ENCODE assay signal across 8 cellular contexts in genomic region chr6:89079611-89080213, GRCh38. TPM values are rescaled to one million over a fixed set of nuclear protein-coding genes. Genes with fewer than 3 reads are reported as not detected.
DNase-seq lines count a peak whose midpoint lies in the region; ATAC-seq lines count a peak whose summit lies in the region.

No MANE protein-coding gene starts in this region.

- ATAC-seq in activated CD8-positive, alpha-beta T cell treated with anti-CD3 and anti-CD28 coated beads, Interleukin-2, amount 10 ng/mL, durations not matched to agents 7 days and 5 days = peak; percentile 33
- ATAC-seq in memory B cell (ENCODE audit: low read depth) = no peak
- no peak for ATAC-seq in GM21367 (IDR thresholded peaks at IDR 0.05; ENCODE audit: unreplicated experiment)

- peak overlapping the region; percentile 93 for H3K4me3 Mint-ChIP-seq in activated CD8-positive, alpha-beta T cell treated with anti-CD3 and anti-CD28 coated beads, Interleukin-2, amount 10 ng/mL, durations not matched to agents 7 days and 5 days
- peak overlapping the region; percentile 92 for H3K4me3 Mint-ChIP-seq in memory B cell

- H3K4me1 Mint-ChIP-seq in activated CD8-positive, alpha-beta T cell treated with anti-CD3 and anti-CD28 coated beads, Interleukin-2, amount 10 ng/mL, durations not matched to agents 7 days and 5 days (ENCODE audit: low read depth) = peaks cover 20% of the 10 kb centered on the region
- peaks cover 14% of the 10 kb centered on the region for H3K4me1 Mint-ChIP-seq in memory B cell

- no peaks in the 10 kb centered on the region for H3K27me3 Mint-ChIP-seq in activated CD8-positive, alpha-beta T cell treated with anti-CD3 and anti-CD28 coated beads, Interleukin-2, amount 10 ng/mL, durations not matched to agents 7 days and 5 days (ENCODE audit: low read depth)
- H3K27me3 Mint-ChIP-seq in memory B cell = peaks cover 1% of the 10 kb centered on the region

- POLR2A ChIA-PET in activated CD8-positive, alpha-beta T cell treated with anti-CD3 and anti-CD28 coated beads, Interleukin-2, amount 10 ng/mL, durations not matched to agents 7 days and 5 days (lab: Charles Lee) = interaction anchor here (0.5 to 7.5 kb wide), 21 partner anchors 10 to 1507 kb away, joined by 3 to 115 read pairs (median 7); partner anchors contain the start of genes MAP3K7, PM20D2, RNGTT and SRSF12

- CTCF ChIA-PET in activated CD8-positive, alpha-beta T cell treated with anti-CD3 and anti-CD28 coated beads, Interleukin-2, amount 10 ng/mL, durations not matched to agents 7 days and 5 days (lab: Charles Lee) = interaction anchor here (0.6 to 5.6 kb wide), 12 partner anchors 9 to 293 kb away, joined by 3 to 53 read pairs (median 4); partner anchors contain the start of gene SRSF12

- H3K27ac Mint-ChIP-seq in activated CD8-positive, alpha-beta T cell treated with anti-CD3 and anti-CD28 coated beads, Interleukin-2, amount 10 ng/mL, durations not matched to agents 7 days and 5 days = peak overlapping the region; percentile 99
- peak overlapping the region; percentile 96 for H3K27ac Mint-ChIP-seq in memory B cell

- no peaks in the 10 kb centered on the region for H3K9me3 Mint-ChIP-seq in activated CD8-positive, alpha-beta T cell treated with anti-CD3 and anti-CD28 coated beads, Interleukin-2, amount 10 ng/mL, durations not matched to agents 7 days and 5 days (ENCODE audit: insufficient read depth)
- no peaks in the 10 kb centered on the region for H3K9me3 Mint-ChIP-seq in memory B cell

- peaks cover 28% of the 10 kb centered on the region for H3K36me3 Mint-ChIP-seq in activated CD8-positive, alpha-beta T cell treated with anti-CD3 and anti-CD28 coated beads, Interleukin-2, amount 10 ng/mL, durations not matched to agents 7 days and 5 days (ENCODE audit: low read depth)
- H3K36me3 Mint-ChIP-seq in memory B cell = peaks cover 20% of the 10 kb centered on the region

- DNase-seq in NOMO-1 (lab: John Stamatoyannopoulos, UW; ENCODE audit: unreplicated experiment in 2 of 2) (peak; percentile 36 to 74), NOMO-1 treated with dmso at 0.1 percent for 144 hours (lab: John Stamatoyannopoulos, UW; ENCODE audit: unreplicated experiment) (no peak), NCI-H345 (lab: John Stamatoyannopoulos, UW) (peak; percentile 44), memory B cell (ENCODE audit: low spot score in 2 of 2) (peak in 1 of 2 donors; percentile 30)
- DNase-seq in activated CD8-positive, alpha-beta T cell treated with anti-CD3 and anti-CD28 coated beads, Interleukin-2, amount 10 ng/mL, durations not matched to agents 7 days and 5 days = peak; percentile 87
- peak; percentile 45 for DNase-seq in effector CD8-positive, alpha-beta T cell (lab: John Stamatoyannopoulos, UW)
- peak; percentile 15 for DNase-seq in stimulated activated CD8-positive, alpha-beta memory T cell treated with anti-CD3 and anti-CD28 coated beads, Interleukin-4, amount 100 ng/mL, for 24 hours (ENCODE audit: low read depth)

RNA-seq across cellular contexts. Expression of gene PNRC1, which starts 0.8 kb away (rescaled TPM):
- 10 to 100 TPM; 89.2 to 90.8 TPM for total RNA-seq in activated CD8-positive, alpha-beta T cell treated with anti-CD3 and anti-CD28 coated beads, Interleukin-2, amount 10 ng/mL, durations not matched to agents 7 days and 5 days

RNA-seq across cellular contexts. Expression of gene SRSF12, which starts 38.2 kb away (rescaled TPM):
- total RNA-seq in activated CD8-positive, alpha-beta T cell treated with anti-CD3 and anti-CD28 coated beads, Interleukin-2, amount 10 ng/mL, durations not matched to agents 7 days and 5 days = not detected
